In the genomic region with DNA sequence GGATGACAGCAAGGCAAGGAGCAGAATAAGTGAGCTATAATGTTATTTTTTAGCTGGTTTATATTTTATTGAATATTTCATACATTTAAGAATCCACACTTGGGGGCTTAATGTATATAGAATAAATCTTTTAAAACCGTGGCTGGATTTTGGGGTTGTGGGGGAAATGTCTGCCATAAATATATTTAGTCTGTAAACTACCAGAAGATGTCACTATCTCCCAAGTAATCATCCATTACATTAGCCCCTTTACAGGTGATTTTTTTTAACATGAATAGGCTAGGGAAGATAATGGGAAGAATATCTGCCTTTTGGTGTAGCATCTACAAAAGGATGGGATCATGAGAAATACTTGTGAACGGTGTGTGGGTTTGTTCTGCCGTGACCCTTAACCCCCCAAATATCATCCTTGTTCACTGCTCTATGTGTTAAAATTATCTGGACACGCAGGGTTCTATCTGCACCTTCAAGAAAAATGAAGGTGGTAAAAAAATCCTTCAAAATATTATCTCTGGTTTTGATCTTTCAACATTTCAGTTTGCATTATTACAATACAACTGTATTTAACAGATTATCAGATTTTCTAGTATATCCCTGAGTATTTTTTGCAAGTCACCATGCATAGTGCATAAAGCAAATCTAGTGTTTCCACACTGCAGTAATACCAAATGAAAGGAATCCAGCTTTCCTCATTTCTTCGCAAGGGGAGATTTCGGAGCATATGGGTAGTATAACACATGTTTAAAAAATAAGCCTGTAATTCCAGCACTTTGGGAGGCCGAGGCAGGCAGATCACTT, we compare ENCODE assay signal across 8 cellular contexts. TPM values are rescaled to one million over a fixed set of nuclear protein-coding genes. Genes with fewer than 3 reads are reported as not detected.
DNase-seq lines count a peak whose midpoint lies in the region; ATAC-seq and TF ChIP-seq lines count a peak whose summit lies in the region.

No MANE protein-coding gene starts in this region.

- DNase-seq in MCF 10A (ENCODE audit: unreplicated experiment) (peak; percentile 50), breast epithelium (ENCODE audit: low spot score in 2 of 2) (no peak), NCI-H748 treated with DMSO at 0.1 percent for 48 hours (lab: John Stamatoyannopoulos, UW) (peak; percentile 38), erythroblast (lab: John Stamatoyannopoulos, UW) (peak; percentile 20 to 37), gastrocnemius medialis (no peak), islet precursor cell (no peak)

- H3K36me3 ChIP-seq in breast epithelium (no peaks in the 10 kb centered on the region), gastrocnemius medialis (no peaks in the 10 kb centered on the region)

- H3K4me1 ChIP-seq in breast epithelium (no peaks in the 10 kb centered on the region), gastrocnemius medialis (no peaks in the 10 kb centered on the region)

- CTCF ChIA-PET in MCF 10A (lab: Yijun Ruan, JAX), result interaction anchor here (0.5 to 9.9 kb wide), 34 partner anchors 8 to 500 kb away, joined by 3 to 99 read pairs (median 4); a partner anchor contains a TSS

- H3K27me3 ChIP-seq in breast epithelium, result no peaks in the 10 kb centered on the region
- H3K27me3 ChIP-seq in gastrocnemius medialis, result no peaks in the 10 kb centered on the region

- H3K9me3 ChIP-seq in breast epithelium, result no peaks in the 10 kb centered on the region
- H3K9me3 ChIP-seq in gastrocnemius medialis, result no peaks in the 10 kb centered on the region

- no TSS peak for BruUV-seq in MCF 10A (replicated peaks; lab: Mats Ljungman, UMichigan)

- H3K27ac Mint-ChIP-seq in MCF 10A (ENCODE audit: low read depth, unreplicated experiment), result no peak overlapping the region

- H3K36me3 Mint-ChIP-seq in MCF 10A (ENCODE audit: insufficient read depth, unreplicated experiment), result peaks cover 6% of the 10 kb centered on the region

- intact Hi-C loops in MCF 10A (cut with micrococcal nuclease), result loop anchor here (1.0 to 5.0 kb wide), 5 partner anchors 43 to 385 kb away; no protein-coding TSS in a partner anchor
- intact Hi-C loops in breast epithelium (cut with DNase I; ENCODE audit: low total_unique reads), result no loop called here
- intact Hi-C loops in gastrocnemius medialis (cut with DNase I; ENCODE audit: low total_unique reads), result loop anchor here (10.0 kb wide), 1 partner anchor 386 kb away; no protein-coding TSS in a partner anchor

- H3K27me3 Mint-ChIP-seq in MCF 10A (ENCODE audit: insufficient read depth, unreplicated experiment), result no peaks in the 10 kb centered on the region

- peak; percentile 38 for TF ChIP-seq CTCF in MCF 10A (IDR thresholded peaks at IDR 0.05; ENCODE audit: unreplicated experiment)
- TF ChIP-seq CTCF in breast epithelium (IDR thresholded peaks at IDR 0.05), result peak in 1 of 3 donors; percentile 25
- TF ChIP-seq CTCF in gastrocnemius medialis (IDR thresholded peaks at IDR 0.05 in 4 of 5, conservative IDR thresholded peaks at IDR 0.05 in 1 of 5), result peak in 3 of 5 experiments; percentile 20 to 27 (median 25)

- H3K9me3 Mint-ChIP-seq in MCF 10A (ENCODE audit: unreplicated experiment), result no peaks in the 10 kb centered on the region

- TF ChIP-seq POLR2A in breast epithelium (IDR thresholded peaks at IDR 0.05) (no peak), erythroblast (IDR thresholded peaks at IDR 0.05; ENCODE audit: low read length) (no peak), gastrocnemius medialis (IDR thresholded peaks at IDR 0.05) (no peak)

- H3K4me3 ChIP-seq in breast epithelium, result no peak overlapping the region
- no peak overlapping the region for H3K4me3 ChIP-seq in gastrocnemius medialis

- H3K27ac ChIP-seq in breast epithelium (no peak overlapping the region), gastrocnemius medialis (no peak overlapping the region)

- H3K4me1 Mint-ChIP-seq in MCF 10A (ENCODE audit: insufficient read depth, unreplicated experiment), result no peaks in the 10 kb centered on the region

- in situ Hi-C loops in gastrocnemius medialis (cut with MboI; ENCODE audit: low sequenced_read_pairs in 4 of 4), result no loop called here

- POLR2A ChIA-PET in MCF 10A (lab: Yijun Ruan, JAX), result interaction anchor here (0.6 kb wide), 1 partner anchor 223 kb away, joined by 3 read pairs; no protein-coding TSS in a partner anchor

- ATAC-seq in gastrocnemius medialis (no peak), GM19351 (IDR thresholded peaks at IDR 0.05; ENCODE audit: unreplicated experiment) (no peak), HG03565 (IDR thresholded peaks at IDR 0.05; ENCODE audit: unreplicated experiment) (no peak)

- no peak overlapping the region for H3K4me3 Mint-ChIP-seq in MCF 10A (ENCODE audit: unreplicated experiment)

RNA-seq across cellular contexts. Expression of a gene that starts 8.0 kb away (rescaled TPM):
- total RNA-seq in MCF 10A (2022) (not detected in 2 replicates), breast epithelium (not detected), gastrocnemius medialis (under 1 TPM in 1 of 4 donors, not detected in 3; 0.31 TPM)

Comparison
In these comparisons a context has a peak if more than half of its experiments do, and no peak if none do; other contexts are left out.
1. DNase-seq: peak in MCF 10A (single experiment), NCI-H748 treated with DMSO at 0.1 percent for 48 hours (single experiment) and erythroblast (2 of 2); none in breast epithelium (0 of 2), gastrocnemius medialis (0 of 2) and islet precursor cell (single experiment).